Comparison of ENCODE assay signal across 2 cellular contexts in genomic region chr1:47571952-47572351, GRCh38.
TF ChIP-seq lines count a peak whose summit lies in the region.

No MANE protein-coding gene starts in this region.

TF ChIP-seq in HEK293, 187 proteins besides CTCF, POLR2A, EP300 and RAD21:
- TF ChIP-seq KLF1 (tag by site-specific recombination; IDR thresholded peaks at IDR 0.05) (no peak), ZNF560 (tag by site-specific recombination; IDR thresholded peaks at IDR 0.05; ENCODE audit: borderline replicate concordance) (no peak), ZNF366 (tag by site-specific recombination; conservative IDR thresholded peaks at IDR 0.05) (peak; percentile 96), ZNF280D (tag by site-specific recombination; IDR thresholded peaks at IDR 0.05) (no peak), ZBTB17 (tag by site-specific recombination; IDR thresholded peaks at IDR 0.05) (peak; percentile 93), ZNF449 (tag by site-specific recombination; IDR thresholded peaks at IDR 0.05) (no peak), ZNF302 (tag by site-specific recombination; IDR thresholded peaks at IDR 0.05; ENCODE audit: low read depth) (no peak), ZNF280C (tag by site-specific recombination; IDR thresholded peaks at IDR 0.05) (no peak), ZFHX2 (tag by site-specific recombination; conservative IDR thresholded peaks at IDR 0.05) (peak; percentile 95), EGR2 (tag by site-specific recombination; IDR thresholded peaks at IDR 0.05; ENCODE audit: low read depth) (peak; percentile 99), ZNF777 (tag by site-specific recombination; IDR thresholded peaks at IDR 0.05; ENCODE audit: borderline replicate concordance) (no peak), ZNF747 (tag by site-specific recombination; IDR thresholded peaks at IDR 0.05) (no peak)
- TF ChIP-seq, protein P1, sequence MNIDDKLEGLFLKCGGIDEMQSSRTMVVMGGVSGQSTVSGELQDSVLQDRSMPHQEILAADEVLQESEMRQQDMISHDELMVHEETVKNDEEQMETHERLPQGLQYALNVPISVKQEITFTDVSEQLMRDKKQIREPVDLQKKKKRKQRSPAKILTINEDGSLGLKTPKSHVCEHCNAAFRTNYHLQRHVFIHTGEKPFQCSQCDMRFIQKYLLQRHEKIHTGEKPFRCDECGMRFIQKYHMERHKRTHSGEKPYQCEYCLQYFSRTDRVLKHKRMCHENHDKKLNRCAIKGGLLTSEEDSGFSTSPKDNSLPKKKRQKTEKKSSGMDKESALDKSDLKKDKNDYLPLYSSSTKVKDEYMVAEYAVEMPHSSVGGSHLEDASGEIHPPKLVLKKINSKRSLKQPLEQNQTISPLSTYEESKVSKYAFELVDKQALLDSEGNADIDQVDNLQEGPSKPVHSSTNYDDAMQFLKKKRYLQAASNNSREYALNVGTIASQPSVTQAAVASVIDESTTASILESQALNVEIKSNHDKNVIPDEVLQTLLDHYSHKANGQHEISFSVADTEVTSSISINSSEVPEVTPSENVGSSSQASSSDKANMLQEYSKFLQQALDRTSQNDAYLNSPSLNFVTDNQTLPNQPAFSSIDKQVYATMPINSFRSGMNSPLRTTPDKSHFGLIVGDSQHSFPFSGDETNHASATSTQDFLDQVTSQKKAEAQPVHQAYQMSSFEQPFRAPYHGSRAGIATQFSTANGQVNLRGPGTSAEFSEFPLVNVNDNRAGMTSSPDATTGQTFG (tag by site-specific recombination; IDR thresholded peaks at IDR 0.05; ENCODE audit: borderline replicate concordance): 0 out of 2 replicates have a peak, but pooled peaks have one; percentile 45
- TF ChIP-seq, protein P2, sequence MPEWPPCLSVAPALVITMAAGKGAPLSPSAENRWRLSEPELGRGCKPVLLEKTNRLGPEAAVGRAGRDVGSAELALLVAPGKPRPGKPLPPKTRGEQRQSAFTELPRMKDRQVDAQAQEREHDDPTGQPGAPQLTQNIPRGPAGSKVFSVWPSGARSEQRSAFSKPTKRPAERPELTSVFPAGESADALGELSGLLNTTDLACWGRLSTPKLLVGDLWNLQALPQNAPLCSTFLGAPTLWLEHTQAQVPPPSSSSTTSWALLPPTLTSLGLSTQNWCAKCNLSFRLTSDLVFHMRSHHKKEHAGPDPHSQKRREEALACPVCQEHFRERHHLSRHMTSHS (tag by site-specific recombination; IDR thresholded peaks at IDR 0.05): no peak

TF ChIP-seq in H1, 55 proteins besides CTCF, POLR2A, EP300 and RAD21:
- TF ChIP-seq PHF8 (conservative IDR thresholded peaks at IDR 0.05; ENCODE audit: low read depth, low read length) (no peak), SIRT6 (IDR thresholded peaks at IDR 0.05; ENCODE audit: low read length) (no peak)
